Comparison of ENCODE assay signal across 10 cellular contexts in the genomic region with DNA sequence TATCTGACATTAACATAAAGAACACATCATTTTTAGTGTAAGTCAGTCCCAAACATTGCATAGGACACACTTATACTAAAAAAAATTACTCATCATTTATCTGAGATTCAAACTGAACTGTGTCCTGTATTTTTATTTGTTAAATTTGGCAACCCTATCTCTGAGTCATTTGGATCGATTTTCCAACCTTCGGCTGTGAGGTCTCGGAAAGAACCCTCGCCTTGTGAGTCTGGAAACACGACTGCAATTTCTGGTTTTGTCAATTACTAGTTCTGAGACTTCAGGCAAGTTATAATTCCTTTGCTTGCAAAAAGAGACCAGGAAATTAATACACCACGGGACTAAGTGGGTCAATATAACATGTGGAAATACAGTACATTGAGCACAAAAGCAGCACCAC. TPM values are rescaled to one million over a fixed set of nuclear protein-coding genes. Genes with fewer than 3 reads are reported as not detected.
DNase-seq lines count a peak whose midpoint lies in the region; ATAC-seq and TF ChIP-seq lines count a peak whose summit lies in the region.
"Had no signal": no experiment of that assay in that cellular context is flagged by ENCODE, and none has a peak within 500 bp of the region (broad histone marks: within the 10 kb centered on the region; RNA-seq: fewer than 3 reads in every experiment).

No MANE protein-coding gene starts in this region.

- CTCF ChIA-PET in SK-N-SH (lab: Yijun Ruan, JAX) = no interaction called here

- H3K4me3 ChIP-seq in SK-N-SH (ENCODE audit: low read depth in 2 of 2, low read length in 1 of 2) (peak overlapping the region; percentile 15 to 41; a peak in 3 of 4 replicates), fibroblast of pulmonary artery (replicated peaks; ENCODE audit: low read depth, low read length) (peak overlapping the region; percentile 26), psoas muscle (peak overlapping the region; percentile 33)

- H3K27me3 ChIP-seq in SK-N-SH (ENCODE audit: insufficient read depth) (no peaks in the 10 kb centered on the region), psoas muscle (ENCODE audit: insufficient read depth in 3 of 3, low read length in 2 of 3) (no peaks in the 10 kb centered on the region)

- H3K9me3 ChIP-seq in SK-N-SH (no peaks in the 10 kb centered on the region), psoas muscle (no peaks in the 10 kb centered on the region)

- ATAC-seq in psoas muscle (no peak), GM21723 (IDR thresholded peaks at IDR 0.05; ENCODE audit: unreplicated experiment) (no peak), HG02870 (IDR thresholded peaks at IDR 0.05; ENCODE audit: unreplicated experiment) (no peak)

- no peak for TF ChIP-seq RAD21 in SK-N-SH (IDR thresholded peaks at IDR 0.05; ENCODE audit: low read length)

- peaks cover 44% of the 10 kb centered on the region for H4K20me1 ChIP-seq in SK-N-SH (ENCODE audit: insufficient read depth)

- POLR2A ChIA-PET in SK-N-SH (lab: Yijun Ruan, JAX) = no interaction called here

- DNase-seq in AG08395 (ENCODE audit: low spot score) (peak; percentile 43), SK-N-SH (no peak), fibroblast of pulmonary artery (ENCODE audit: low read depth) (peak; percentile 54), psoas muscle (no peak), H4 (ENCODE audit: low spot score) (no peak), NCI-H1092 treated with DMSO at 0.1 percent for 48 hours (lab: John Stamatoyannopoulos, UW) (no peak)
- DNase-seq: activated B cell treated with CpG ODN at 0.5 μM for 24 hours, head of caudate nucleus had no signal

- no peak for TF ChIP-seq EP300 in SK-N-SH (IDR thresholded peaks at IDR 0.05; ENCODE audit: borderline replicate concordance in 1 of 2, low read depth in 1 of 2, low read length in 1 of 2)

- peak overlapping the region; percentile 50; the same call in 1 of the 2 replicates for H3K9ac ChIP-seq in SK-N-SH

- WGBS in SK-N-SH (ENCODE audit: low lambda C conversion rate) = 10% methylated on average over 6 of the region's 6 CpGs
- WGBS in psoas muscle, 3 donors = 9 to 15% (median 11%) methylated on average over 6 of the region's 6 CpGs

- H3F3A ChIP-seq in SK-N-SH (replicated peaks; ENCODE audit: insufficient read depth) = peaks cover 52% of the 10 kb centered on the region

- H3K4me1 ChIP-seq in SK-N-SH (ENCODE audit: control insufficient read depth in 1 of 2, insufficient read depth in 2 of 2, low read depth in 1 of 2, low read length in 1 of 2) (peaks cover 0 to 66% of the 10 kb centered on the region in 2 experiments; a peak in 3 of 4 replicates), psoas muscle (peaks cover 56% of the 10 kb centered on the region)

- H3K4me2 ChIP-seq in SK-N-SH = peak overlapping the region; percentile 79

- no peak for TF ChIP-seq CTCF in SK-N-SH (IDR thresholded peaks at IDR 0.05)
- no peak for TF ChIP-seq CTCF in fibroblast of pulmonary artery (IDR thresholded peaks at IDR 0.05; ENCODE audit: low read length, missing control alignments)
- no peak for TF ChIP-seq CTCF in psoas muscle (IDR thresholded peaks at IDR 0.05)

- peaks cover 94% of the 10 kb centered on the region for H3K79me2 ChIP-seq in SK-N-SH (ENCODE audit: insufficient read depth)

- H3K27ac ChIP-seq in SK-N-SH (ENCODE audit: low read depth in 2 of 2, low read length in 1 of 2) (peak overlapping the region; percentile 79 to 97; a peak in 3 of 4 replicates), psoas muscle (peak overlapping the region; percentile 65)

- H3K36me3 ChIP-seq in SK-N-SH (replicated peaks in 1 of 2; ENCODE audit: control insufficient read depth in 1 of 2, insufficient read depth in 2 of 2, low read length in 1 of 2) (peaks cover 0 to 23% of the 10 kb centered on the region in 2 experiments), psoas muscle (ENCODE audit: insufficient read depth in 1 of 2, low read depth in 1 of 2) (no peaks in the 10 kb centered on the region)

- H3K9me2 ChIP-seq in SK-N-SH = no peaks in the 10 kb centered on the region

- intact Hi-C loops in psoas muscle (cut with DNase I) = no loop called here

- no peak overlapping the region for H2AFZ ChIP-seq in SK-N-SH (ENCODE audit: low read depth)

TF ChIP-seq in SK-N-SH, 30 proteins besides CTCF, POLR2A, EP300 and RAD21:
- TF ChIP-seq, protein P1, sequence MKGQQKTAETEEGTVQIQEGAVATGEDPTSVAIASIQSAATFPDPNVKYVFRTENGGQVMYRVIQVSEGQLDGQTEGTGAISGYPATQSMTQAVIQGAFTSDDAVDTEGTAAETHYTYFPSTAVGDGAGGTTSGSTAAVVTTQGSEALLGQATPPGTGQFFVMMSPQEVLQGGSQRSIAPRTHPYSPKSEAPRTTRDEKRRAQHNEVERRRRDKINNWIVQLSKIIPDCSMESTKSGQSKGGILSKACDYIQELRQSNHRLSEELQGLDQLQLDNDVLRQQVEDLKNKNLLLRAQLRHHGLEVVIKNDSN (IDR thresholded peaks at IDR 0.05; ENCODE audit: borderline replicate concordance, low read depth) = no peak
- no peak for TF ChIP-seq SIN3A (IDR thresholded peaks at IDR 0.05; ENCODE audit: borderline replicate concordance, low read depth, low read length)
- TF ChIP-seq ELF1 (IDR thresholded peaks at IDR 0.05) = no peak
- TF ChIP-seq, protein P2, sequence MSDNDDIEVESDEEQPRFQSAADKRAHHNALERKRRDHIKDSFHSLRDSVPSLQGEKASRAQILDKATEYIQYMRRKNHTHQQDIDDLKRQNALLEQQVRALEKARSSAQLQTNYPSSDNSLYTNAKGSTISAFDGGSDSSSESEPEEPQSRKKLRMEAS (IDR thresholded peaks at IDR 0.05; ENCODE audit: low read depth) = 0 out of 2 replicates have a peak, but pooled peaks have one; percentile 19
- peak; percentile 23; the same call in 1 of the 2 replicates for TF ChIP-seq JUND (IDR thresholded peaks at IDR 0.05)
- TF ChIP-seq TEAD4 (IDR thresholded peaks at IDR 0.05; ENCODE audit: borderline replicate concordance, insufficient read depth) = 0 out of 2 replicates have a peak, but pooled peaks have one; percentile 3
- no peak for TF ChIP-seq EZH2phosphoT487 (IDR thresholded peaks at IDR 0.05; ENCODE audit: borderline replicate concordance, low read depth)
- TF ChIP-seq, protein P3, sequence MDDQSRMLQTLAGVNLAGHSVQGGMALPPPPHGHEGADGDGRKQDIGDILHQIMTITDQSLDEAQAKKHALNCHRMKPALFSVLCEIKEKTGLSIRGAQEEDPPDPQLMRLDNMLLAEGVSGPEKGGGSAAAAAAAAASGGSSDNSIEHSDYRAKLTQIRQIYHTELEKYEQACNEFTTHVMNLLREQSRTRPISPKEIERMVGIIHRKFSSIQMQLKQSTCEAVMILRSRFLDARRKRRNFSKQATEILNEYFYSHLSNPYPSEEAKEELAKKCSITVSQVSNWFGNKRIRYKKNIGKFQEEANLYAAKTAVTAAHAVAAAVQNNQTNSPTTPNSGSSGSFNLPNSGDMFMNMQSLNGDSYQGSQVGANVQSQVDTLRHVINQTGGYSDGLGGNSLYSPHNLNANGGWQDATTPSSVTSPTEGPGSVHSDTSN (IDR thresholded peaks at IDR 0.05) = no peak
- TF ChIP-seq MEF2A (IDR thresholded peaks at IDR 0.05; ENCODE audit: borderline replicate concordance, low read depth) = no peak
- TF ChIP-seq NFIC (IDR thresholded peaks at IDR 0.05; ENCODE audit: borderline replicate concordance) = peak; percentile 64; the same call in 1 of the 2 replicates
- TF ChIP-seq FOSL2 (IDR thresholded peaks at IDR 0.05; ENCODE audit: borderline replicate concordance, low read depth) = peak; percentile 73; the same call in 1 of the 2 replicates
- TF ChIP-seq MXI1 (IDR thresholded peaks at IDR 0.05; ENCODE audit: low read depth, low read length) = no peak
- TF ChIP-seq SMC3 (IDR thresholded peaks at IDR 0.05; ENCODE audit: low read depth, low read length) = no peak
- TF ChIP-seq CHD2 (IDR thresholded peaks at IDR 0.05; ENCODE audit: low read length, partially characterized antibody) = no peak
- TF ChIP-seq, protein P4, sequence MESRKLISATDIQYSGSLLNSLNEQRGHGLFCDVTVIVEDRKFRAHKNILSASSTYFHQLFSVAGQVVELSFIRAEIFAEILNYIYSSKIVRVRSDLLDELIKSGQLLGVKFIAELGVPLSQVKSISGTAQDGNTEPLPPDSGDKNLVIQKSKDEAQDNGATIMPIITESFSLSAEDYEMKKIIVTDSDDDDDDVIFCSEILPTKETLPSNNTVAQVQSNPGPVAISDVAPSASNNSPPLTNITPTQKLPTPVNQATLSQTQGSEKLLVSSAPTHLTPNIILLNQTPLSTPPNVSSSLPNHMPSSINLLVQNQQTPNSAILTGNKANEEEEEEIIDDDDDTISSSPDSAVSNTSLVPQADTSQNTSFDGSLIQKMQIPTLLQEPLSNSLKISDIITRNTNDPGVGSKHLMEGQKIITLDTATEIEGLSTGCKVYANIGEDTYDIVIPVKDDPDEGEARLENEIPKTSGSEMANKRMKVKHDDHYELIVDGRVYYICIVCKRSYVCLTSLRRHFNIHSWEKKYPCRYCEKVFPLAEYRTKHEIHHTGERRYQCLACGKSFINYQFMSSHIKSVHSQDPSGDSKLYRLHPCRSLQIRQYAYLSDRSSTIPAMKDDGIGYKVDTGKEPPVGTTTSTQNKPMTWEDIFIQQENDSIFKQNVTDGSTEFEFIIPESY (IDR thresholded peaks at IDR 0.05; ENCODE audit: borderline replicate concordance, low read depth) = no peak
- TF ChIP-seq NRF1 (IDR thresholded peaks at IDR 0.05; ENCODE audit: low read depth, low read length) = no peak

RNA-seq across cellular contexts. Expression of a gene that starts 14.0 kb away (rescaled TPM):
- 43.8 and 60.4 TPM in 2 replicates for polyA plus RNA-seq in SK-N-SH (2012; rRNA removed)
- polyA plus RNA-seq in SK-N-SH (2012; cell fraction: cytosol; rRNA removed) = 52.8 and 56.2 TPM in 2 replicates
- polyA plus RNA-seq in SK-N-SH (2012; cell fraction: nucleus; rRNA removed) = 38.6 and 73.5 TPM in 2 replicates
- total RNA-seq in psoas muscle = 1 to 10 TPM; 1.2 to 2.5 (median 1.7) TPM
- polyA plus RNA-seq in psoas muscle = under 1 TPM; 0.45 to 0.79 (median 0.63) TPM
- total RNA-seq in H4 (2014; rRNA removed; shearing (Covaris generic)) = 0.64 and 1.8 TPM in 2 replicates

Comparison
In these comparisons a context has a peak if more than half of its experiments do, and no peak if none do; other contexts are left out.
1. DNase-seq: peak in AG08395 (single experiment) and fibroblast of pulmonary artery (single experiment); none in SK-N-SH (single experiment), psoas muscle (0 of 2), H4 (single experiment) and NCI-H1092 treated with DMSO at 0.1 percent for 48 hours (single experiment).
2. Peak in every context shown above with its lines, with median percentiles within 50 percentile points of each other: H3K4me3 ChIP-seq.